18 cellular contexts compared by ENCODE assay signal in genomic region chr9:77752566-77752965, GRCh38.
DNase-seq lines count a peak whose midpoint lies in the region; ATAC-seq and TF ChIP-seq lines count a peak whose summit lies in the region.
"Had no signal": no experiment of that assay in that cellular context is flagged by ENCODE, and none has a peak within 500 bp of the region (broad histone marks: within the 10 kb centered on the region; RNA-seq: fewer than 3 reads in every experiment).

No MANE protein-coding gene starts in this region.

- TF ChIP-seq CTCF in HL-60 (IDR thresholded peaks at IDR 0.05; ENCODE audit: insufficient read depth, low read length) (no peak), stomach (IDR thresholded peaks at IDR 0.05) (no peak), Calu3 (IDR thresholded peaks at IDR 0.05; ENCODE audit: unreplicated experiment) (no peak)

- BruUV-seq in Calu3 (replicated peaks; lab: Mats Ljungman, UMichigan): no TSS peak

- no peak overlapping the region for H3K4me3 ChIP-seq in HL-60 (replicated peaks; ENCODE audit: insufficient read depth, low read length)
- H3K4me3 ChIP-seq in stomach: no peak overlapping the region
- H3K4me3 ChIP-seq: heart right ventricle, right lobe of liver had no signal

- H3K36me3 ChIP-seq in stomach: peaks cover 0 to 7% (median 3%) of the 10 kb centered on the region in 4 donors
- H3K36me3 ChIP-seq: right lobe of liver had no signal

- no peaks in the 10 kb centered on the region for H3K36me3 Mint-ChIP-seq in Calu3 (ENCODE audit: insufficient read depth, unreplicated experiment)

- H3K27me3 Mint-ChIP-seq in Calu3 (ENCODE audit: unreplicated experiment): no peaks in the 10 kb centered on the region

- 52 to 73% (median 56%) methylated on average over 2 of the region's 2 CpGs for whole genome bisulfite sequencing in stomach, 5 donors

- CTCF ChIA-PET in Calu3 (lab: Charles Lee): interaction anchor here (0.7 kb wide), 1 partner anchor 377 kb away, joined by 4 read pairs; no protein-coding TSS in a partner anchor

- H3K27ac ChIP-seq in HL-60 (replicated peaks): peak overlapping the region; percentile 36; the same call in 1 of the 2 replicates
- peak overlapping the region in 4 of 5 donors; percentile 30 to 47 (median 36) for H3K27ac ChIP-seq in stomach
- H3K27ac ChIP-seq: KMS-11, right lobe of liver had no signal

- no peak for TF ChIP-seq EP300 in stomach (IDR thresholded peaks at IDR 0.05)

- ATAC-seq in HG03025 (IDR thresholded peaks at IDR 0.05; ENCODE audit: low FRiP score, unreplicated experiment): no peak

- no peak overlapping the region for H3K4me3 Mint-ChIP-seq in Calu3 (ENCODE audit: low read depth, unreplicated experiment)
- H3K4me3 Mint-ChIP-seq: T-helper 1 cell treated with Interleukin-12 subunit alpha and Interleukin-12 subunit beta and Interleukin-4 antibody, amounts not matched to agents 30 μg/mL and 1 μg/mL, for 36 hours had no signal

- DNase-seq in HL-60 (ENCODE audit: low read depth in 1 of 2, low spot score in 1 of 2): no peak
- peak; percentile 86 for DNase-seq in astrocyte of the hippocampus (ENCODE audit: low read depth, low spot score)
- DNase-seq in iris pigment epithelial cell (ENCODE audit: low read depth): peak; percentile 98
- DNase-seq in stomach: no peak
- DNase-seq in amygdala (lab: John Stamatoyannopoulos, UW): no peak
- no peak for DNase-seq in NCI-H446 (lab: John Stamatoyannopoulos, UW)
- DNase-seq in Calu3: no peak
- DNase-seq: activated CD4-positive, alpha-beta T cell treated with anti-CD3 and anti-CD28 coated beads, Interleukin-2, amount 50 U/mL, for 48 hours; activated naive CD4-positive, alpha-beta T cell treated with Interleukin-2 at 50 U/mL for 16 hours; DMS53; heart right ventricle; mesendoderm; NCI-H2081 treated with DMSO at 0.1 percent for 48 hours; right lobe of liver; trophoblast cell had no signal

- H3K27me3 ChIP-seq in HL-60 (ENCODE audit: insufficient read depth, poor library complexity, severe bottlenecking) (no peaks in the 10 kb centered on the region), stomach (no peaks in the 10 kb centered on the region)
- H3K27me3 ChIP-seq: heart right ventricle, right lobe of liver had no signal

- H3K9me3 ChIP-seq in stomach: peaks cover 0 to 6% (median 0%) of the 10 kb centered on the region in 4 donors
- H3K9me3 ChIP-seq: right lobe of liver had no signal

- TF ChIP-seq POLR2A in stomach (IDR thresholded peaks at IDR 0.05): no peak

- no peaks in the 10 kb centered on the region for H3K9me3 Mint-ChIP-seq in Calu3 (ENCODE audit: low read depth, unreplicated experiment)
- H3K9me3 Mint-ChIP-seq: T-helper 1 cell treated with Interleukin-12 subunit alpha and Interleukin-12 subunit beta and Interleukin-4 antibody, amounts not matched to agents 30 μg/mL and 1 μg/mL, for 36 hours had no signal

- intact Hi-C loops in stomach (cut with DNase I; ENCODE audit: low total_unique reads): loop anchor here (10.0 kb wide), 1 partner anchor 318 kb away; no protein-coding TSS in a partner anchor
- intact Hi-C loops in Calu3 (cut with micrococcal nuclease; ENCODE audit: unreplicated experiment): loop anchor here (5.0 to 10.0 kb wide), 3 partner anchors 90 to 370 kb away; no protein-coding TSS in a partner anchor

- peaks cover 8% of the 10 kb centered on the region for H3K4me1 Mint-ChIP-seq in Calu3 (ENCODE audit: low read depth, unreplicated experiment)

- H3K27ac Mint-ChIP-seq in Calu3 (ENCODE audit: unreplicated experiment): no peak overlapping the region
- H3K27ac Mint-ChIP-seq: T-helper 1 cell treated with Interleukin-12 subunit alpha and Interleukin-12 subunit beta and Interleukin-4 antibody, amounts not matched to agents 30 μg/mL and 1 μg/mL, for 36 hours had no signal

- peaks cover 0 to 44% (median 29%) of the 10 kb centered on the region in 4 donors for H3K4me1 ChIP-seq in stomach
- H3K4me1 ChIP-seq: right lobe of liver had no signal

Comparison
In these comparisons a context has a peak if more than half of its experiments do, and no peak if none do; other contexts are left out.
1. DNase-seq: peak in astrocyte of the hippocampus (single experiment) and iris pigment epithelial cell (single experiment); none in HL-60 (0 of 2), stomach (single experiment), amygdala (0 of 56), NCI-H446 (0 of 2) and Calu3 (single experiment).